1 cellular context compared by ENCODE assay signal in genomic region chr21:46636550-46637289, GRCh38.
TF ChIP-seq lines count a peak whose summit lies in the region.

No MANE protein-coding gene starts in this region.

TF ChIP-seq in HepG2, 621 proteins besides CTCF, POLR2A, EP300 and RAD21:
- TF ChIP-seq ZNF362 (CRISPR knock-in tag; IDR thresholded peaks at IDR 0.05; ENCODE audit: borderline replicate concordance) (no peak), MATR3 (CRISPR knock-in tag; IDR thresholded peaks at IDR 0.05) (no peak), ZBTB37 (CRISPR knock-in tag; IDR thresholded peaks at IDR 0.05) (no peak), ZNF609 (CRISPR knock-in tag; IDR thresholded peaks at IDR 0.05; ENCODE audit: borderline replicate concordance) (no peak), KDM2A (CRISPR knock-in tag; IDR thresholded peaks at IDR 0.05; ENCODE audit: borderline replicate concordance, low read depth) (no peak), THRA (CRISPR knock-in tag; IDR thresholded peaks at IDR 0.05; ENCODE audit: borderline replicate concordance) (no peak), FOXO4 (CRISPR knock-in tag; conservative IDR thresholded peaks at IDR 0.05) (no peak), DNMT3B (CRISPR knock-in tag; conservative IDR thresholded peaks at IDR 0.05) (no peak), ARID3A (IDR thresholded peaks at IDR 0.05; ENCODE audit: low read depth, low read length) (no peak), NFIC (IDR thresholded peaks at IDR 0.05; ENCODE audit: low read length) (no peak), SRSF9 (IDR thresholded peaks at IDR 0.05; ENCODE audit: borderline replicate concordance, insufficient read depth, low read depth, low read length, poor library complexity, severe bottlenecking) (no peak), SMARCE1 (IDR thresholded peaks at IDR 0.05; ENCODE audit: borderline replicate concordance) (no peak)
